In genomic region chr13:44088911-44089851, GRCh38 we compare ENCODE assay signal across 17 cellular contexts.
DNase-seq lines count a peak whose midpoint lies in the region; ATAC-seq, FAIRE-seq and TF ChIP-seq lines count a peak whose summit lies in the region.
"Had no signal": no experiment of that assay in that cellular context is flagged by ENCODE, and none has a peak within 500 bp of the region (broad histone marks: within the 10 kb centered on the region; RNA-seq: fewer than 3 reads in every experiment).

No MANE protein-coding gene starts in this region.

- H2AFZ ChIP-seq in H1 (ENCODE audit: low read length), result no peak overlapping the region

- TF ChIP-seq EP300 in H1 (IDR thresholded peaks at IDR 0.05; ENCODE audit: borderline replicate concordance in 1 of 2, low read depth in 2 of 2, low read length in 2 of 2), result no peak

- H4K5ac ChIP-seq in H1 (ENCODE audit: insufficient read length, low read depth, low read length), result no peak overlapping the region

- H2AK5ac ChIP-seq in H1 (ENCODE audit: low read depth, low read length), result no peak overlapping the region

- H3K27ac ChIP-seq in H1 (ENCODE audit: low read depth, low read length) (no peak overlapping the region), testis (no peak overlapping the region)
- H3K27ac ChIP-seq: A549, right lobe of liver had no signal

- H2BK5ac ChIP-seq in H1 (ENCODE audit: low read depth, low read length), result no peak overlapping the region

- no peak overlapping the region for H2BK12ac ChIP-seq in H1 (ENCODE audit: low read depth, low read length)

- H3K27me3 Mint-ChIP-seq in activated T-cell treated with anti-CD3 and anti-CD28 coated beads, Interleukin-2, amount 50 U/mL, for 72 hours (ENCODE audit: low read depth), result peaks cover 17% of the 10 kb centered on the region
- H3K27me3 Mint-ChIP-seq in stimulated activated naive CD8-positive, alpha-beta T cell treated with anti-CD3 and anti-CD28 coated beads, Interleukin-15, amount 100 ng/mL, for 72 hours, result no peaks in the 10 kb centered on the region

- no peak overlapping the region for H3K27ac Mint-ChIP-seq in activated T-cell treated with anti-CD3 and anti-CD28 coated beads, Interleukin-2, amount 50 U/mL, for 72 hours
- H3K27ac Mint-ChIP-seq in stimulated activated naive CD8-positive, alpha-beta T cell treated with anti-CD3 and anti-CD28 coated beads, Interleukin-15, amount 100 ng/mL, for 72 hours, result peak overlapping the region; percentile 92 to 94

- TF ChIP-seq CTCF in H1 (IDR thresholded peaks at IDR 0.05; ENCODE audit: control extremely low read depth in 1 of 3, insufficient read depth in 1 of 3, low read depth in 1 of 3, low read length in 3 of 3) (no peak), testis (IDR thresholded peaks at IDR 0.05) (no peak)

- H3K4me1 Mint-ChIP-seq in activated T-cell treated with anti-CD3 and anti-CD28 coated beads, Interleukin-2, amount 50 U/mL, for 72 hours (ENCODE audit: low read depth), result peaks cover 22% of the 10 kb centered on the region
- peaks cover 43% of the 10 kb centered on the region for H3K4me1 Mint-ChIP-seq in stimulated activated naive CD8-positive, alpha-beta T cell treated with anti-CD3 and anti-CD28 coated beads, Interleukin-15, amount 100 ng/mL, for 72 hours
- H3K4me1 Mint-ChIP-seq: neural crest cell had no signal

- H3K4me3 Mint-ChIP-seq in activated T-cell treated with anti-CD3 and anti-CD28 coated beads, Interleukin-2, amount 50 U/mL, for 72 hours, result peak overlapping the region in 1 of 2 donors; percentile 6
- peak overlapping the region; percentile 13 to 54 for H3K4me3 Mint-ChIP-seq in stimulated activated naive CD8-positive, alpha-beta T cell treated with anti-CD3 and anti-CD28 coated beads, Interleukin-15, amount 100 ng/mL, for 72 hours
- H3K4me3 Mint-ChIP-seq: neural crest cell had no signal

- no peak overlapping the region for H3K4ac ChIP-seq in H1 (replicated peaks; ENCODE audit: insufficient read length, low read depth, low read length)

- no peak for FAIRE-seq in H1 (lab: Jason Lieb, UNC)
- FAIRE-seq: A549, D721Med, TTC549 had no signal

- no peak overlapping the region for H3K4me2 ChIP-seq in H1 (ENCODE audit: insufficient read depth in 1 of 2, low read depth in 2 of 2, low read length in 2 of 2)
- H3K4me2 ChIP-seq: A549 had no signal

- H3K23ac ChIP-seq in H1 (ENCODE audit: insufficient read length), result no peak overlapping the region

- no peak overlapping the region for H4K8ac ChIP-seq in H1 (ENCODE audit: extremely low read depth, insufficient read depth, low read length)

- H3K36me3 Mint-ChIP-seq in activated T-cell treated with anti-CD3 and anti-CD28 coated beads, Interleukin-2, amount 50 U/mL, for 72 hours (ENCODE audit: insufficient read depth in 2 of 2), result no peaks in the 10 kb centered on the region

- H3K14ac ChIP-seq in H1 (ENCODE audit: insufficient read length), result no peak overlapping the region

- H4K91ac ChIP-seq in H1 (replicated peaks; ENCODE audit: insufficient read length, low read length), result no peak overlapping the region

- no peak overlapping the region for H3K18ac ChIP-seq in H1 (ENCODE audit: extremely low read depth, low read length)

- no peaks in the 10 kb centered on the region for H3K27me3 ChIP-seq in H1 (replicated peaks in 1 of 4; ENCODE audit: control insufficient read depth in 3 of 4, extremely low read depth in 1 of 4, insufficient read depth in 3 of 4, low read length in 3 of 4)
- H3K27me3 ChIP-seq in testis, result no peaks in the 10 kb centered on the region
- H3K27me3 ChIP-seq: right lobe of liver had no signal

- no peak overlapping the region for H3K9ac ChIP-seq in H1 (replicated peaks in 1 of 4; ENCODE audit: extremely low read depth in 1 of 4, low read depth in 3 of 4, low read length in 3 of 4)

- POLR2A ChIA-PET in H1 (lab: Charles Lee; ENCODE audit: partially characterized antibody), result interaction anchor here (0.9 kb wide), 1 partner anchor 9 kb away, joined by 4 read pairs; no protein-coding TSS in a partner anchor

- no peaks in the 10 kb centered on the region for H4K20me1 ChIP-seq in H1 (replicated peaks in 1 of 2; ENCODE audit: control insufficient read depth in 1 of 2, insufficient read depth in 2 of 2, low read length in 2 of 2)

- no peak for DNase-seq in activated T-cell treated with anti-CD3 and anti-CD28 coated beads, Interleukin-2, amount 50 U/mL, for 72 hours
- no peak for DNase-seq in activated T-cell treated with anti-CD3 and anti-CD28 coated beads, Interleukin-2, amount 50 U/mL, for 1 hour
- DNase-seq in NOMO-1 treated with DMSO at 0.1 percent for 48 hours (lab: John Stamatoyannopoulos, UW; ENCODE audit: unreplicated experiment), result peak; percentile 81
- no peak for DNase-seq in H1 (ENCODE audit: low read depth in 1 of 2, low spot score in 2 of 2)
- DNase-seq in stimulated activated naive CD8-positive, alpha-beta T cell treated with anti-CD3 and anti-CD28 coated beads, Interleukin-15, amount 100 ng/mL, for 72 hours, result peak; percentile 32 to 33
- no peak for DNase-seq in testis
- DNase-seq: amygdala; hippocampal formation; Karpas-422; right lobe of liver; stimulated activated naive CD4-positive, alpha-beta T cell treated with Interleukin-2 at 50 U/mL for 16 hours had no signal

- H3K9me3 ChIP-seq in H1 (ENCODE audit: insufficient read depth in 2 of 2, low read depth in 1 of 2, low read length in 1 of 2) (peaks cover 0 to 6% of the 10 kb centered on the region in 2 experiments; a peak in 2 of 4 replicates), testis (no peaks in the 10 kb centered on the region)
- H3K9me3 ChIP-seq: A549, right lobe of liver had no signal

- H3K4me1 ChIP-seq in H1 (replicated peaks in 1 of 4; ENCODE audit: control insufficient read depth in 3 of 4, insufficient read depth in 4 of 4, low read length in 3 of 4) (no peaks in the 10 kb centered on the region), testis (no peaks in the 10 kb centered on the region)
- H3K4me1 ChIP-seq: A549, right lobe of liver had no signal

- no peak overlapping the region for H2BK20ac ChIP-seq in H1 (ENCODE audit: low read length)

- ATAC-seq in activated T-cell treated with anti-CD3 and anti-CD28 coated beads, Interleukin-2, amount 50 U/mL, for 72 hours (replicated peaks in 1 of 2), result peak; percentile 47 to 62
- ATAC-seq in stimulated activated naive CD8-positive, alpha-beta T cell treated with anti-CD3 and anti-CD28 coated beads, Interleukin-15, amount 100 ng/mL, for 72 hours, result peak; percentile 91
- no peak for ATAC-seq in HG02870 (IDR thresholded peaks at IDR 0.05; ENCODE audit: unreplicated experiment)
- no peak for ATAC-seq in GM21786 (IDR thresholded peaks at IDR 0.05; ENCODE audit: unreplicated experiment)
- ATAC-seq: A549 had no signal

- no peaks in the 10 kb centered on the region for H3K79me1 ChIP-seq in H1 (ENCODE audit: low read depth, low read length)

- intact Hi-C loops in testis (cut with DNase I; ENCODE audit: low total_unique reads), result no loop called here

- no peak for TF ChIP-seq RAD21 in H1 (IDR thresholded peaks at IDR 0.05 in 1 of 2, conservative IDR thresholded peaks at IDR 0.05 in 1 of 2; ENCODE audit: low read depth in 2 of 2, low read length in 2 of 2)

- no peaks in the 10 kb centered on the region for H3K79me2 ChIP-seq in H1 (ENCODE audit: control insufficient read depth in 1 of 2, insufficient read depth in 2 of 2, low read length in 2 of 2)

- CTCF ChIA-PET in H1 (lab: Charles Lee; ENCODE audit: partially characterized antibody), result interaction anchor here (0.5 to 0.8 kb wide), 3 partner anchors 9 to 1725 kb away, joined by 3 read pairs; no protein-coding TSS in a partner anchor

- no peak overlapping the region for H3K4me3 ChIP-seq in H1 (ENCODE audit: extremely low read depth in 1 of 4, insufficient read depth in 2 of 4, low read depth in 3 of 4, low read length in 4 of 4)
- no peak overlapping the region for H3K4me3 ChIP-seq in testis
- H3K4me3 ChIP-seq: A549, right lobe of liver had no signal

- H3K36me3 ChIP-seq in H1 (ENCODE audit: control insufficient read depth in 2 of 4, insufficient read depth in 4 of 4, low read length in 3 of 4), result no peaks in the 10 kb centered on the region
- no peaks in the 10 kb centered on the region for H3K36me3 ChIP-seq in testis (ENCODE audit: low read depth, missing control alignments)
- H3K36me3 ChIP-seq: right lobe of liver had no signal

- no peak overlapping the region for H2BK120ac ChIP-seq in H1 (replicated peaks; ENCODE audit: low read depth, low read length)

- no peaks in the 10 kb centered on the region for H3K9me3 Mint-ChIP-seq in activated T-cell treated with anti-CD3 and anti-CD28 coated beads, Interleukin-2, amount 50 U/mL, for 72 hours
- peaks cover 5 to 19% of the 10 kb centered on the region in 2 donors for H3K9me3 Mint-ChIP-seq in stimulated activated naive CD8-positive, alpha-beta T cell treated with anti-CD3 and anti-CD28 coated beads, Interleukin-15, amount 100 ng/mL, for 72 hours

- H3K56ac ChIP-seq in H1 (replicated peaks; ENCODE audit: insufficient read length, low read depth, low read length), result no peak overlapping the region

- WGBS in H1 (ENCODE audit: extremely low coverage in 1 of 2, insufficient coverage in 1 of 2, insufficient read length in 1 of 2, insufficient replicate concordance in 2 of 2, low coverage in 1 of 2, low lambda C conversion rate in 2 of 2, missing lambda C conversion rate in 1 of 2), 2 experiments, result 96% methylated on average over 6 of the region's 6 CpGs; no CpG with 5 or more reads in 1 of the 2 experiments
- 75 to 90% methylated on average over 6 of the region's 6 CpGs for WGBS in testis, 2 donors

- H2BK15ac ChIP-seq in H1 (ENCODE audit: low read length), result peak overlapping the region; percentile 32; the same call in 1 of the 2 replicates

- H3K23me2 ChIP-seq in H1 (ENCODE audit: low read depth, low read length), result no peaks in the 10 kb centered on the region

- TF ChIP-seq POLR2A in H1 (IDR thresholded peaks at IDR 0.05; ENCODE audit: control extremely low read depth in 1 of 2, low read depth in 2 of 2, low read length in 2 of 2), result no peak
- no peak for TF ChIP-seq POLR2A in testis (IDR thresholded peaks at IDR 0.05)

TF ChIP-seq in H1, 55 proteins besides CTCF, POLR2A, EP300 and RAD21 (continues in another document):
- TF ChIP-seq E2F6 (IDR thresholded peaks at IDR 0.05) (no peak), SP4 (IDR thresholded peaks at IDR 0.05; ENCODE audit: low read length) (no peak), SAP30 (IDR thresholded peaks at IDR 0.05; ENCODE audit: insufficient read depth, insufficient replicate concordance, low read length) (no peak), PHF8 (conservative IDR thresholded peaks at IDR 0.05; ENCODE audit: low read depth, low read length) (no peak), CBX5 (IDR thresholded peaks at IDR 0.05; ENCODE audit: low read depth, low read length) (no peak), SIRT6 (IDR thresholded peaks at IDR 0.05; ENCODE audit: low read length) (no peak), TBP (IDR thresholded peaks at IDR 0.05; ENCODE audit: low read depth, low read length) (no peak), ASH2L (IDR thresholded peaks at IDR 0.05; ENCODE audit: low read length) (no peak)

Comparison
In these comparisons a context has a peak if more than half of its experiments do, and no peak if none do; other contexts are left out.
1. ATAC-seq: peak in activated T-cell treated with anti-CD3 and anti-CD28 coated beads, Interleukin-2, amount 50 U/mL, for 72 hours (2 of 2) and stimulated activated naive CD8-positive, alpha-beta T cell treated with anti-CD3 and anti-CD28 coated beads, Interleukin-15, amount 100 ng/mL, for 72 hours (single experiment); none in HG02870 (single experiment) and GM21786 (single experiment).
2. DNase-seq: peak in NOMO-1 treated with DMSO at 0.1 percent for 48 hours (single experiment) and stimulated activated naive CD8-positive, alpha-beta T cell treated with anti-CD3 and anti-CD28 coated beads, Interleukin-15, amount 100 ng/mL, for 72 hours (2 of 2); none in activated T-cell treated with anti-CD3 and anti-CD28 coated beads, Interleukin-2, amount 50 U/mL, for 72 hours (0 of 2), activated T-cell treated with anti-CD3 and anti-CD28 coated beads, Interleukin-2, amount 50 U/mL, for 1 hour (single experiment), H1 (0 of 2) and testis (single experiment).